ENCODE assay signal across 13 cellular contexts in genomic region chr17:61510991-61511390, GRCh38. TPM values are rescaled to one million over a fixed set of nuclear protein-coding genes. Genes with fewer than 3 reads are reported as not detected.
DNase-seq lines count a peak whose midpoint lies in the region; ATAC-seq and TF ChIP-seq lines count a peak whose summit lies in the region.
"Had no signal": no experiment of that assay in that cellular context is flagged by ENCODE, and none has a peak within 500 bp of the region (broad histone marks: within the 10 kb centered on the region; RNA-seq: fewer than 3 reads in every experiment).

No MANE protein-coding gene starts in this region.

- H3K27me3 Mint-ChIP-seq in mesothelial cell of epicardium (ENCODE audit: low read depth), result no peaks in the 10 kb centered on the region

- no peaks in the 10 kb centered on the region for H3K36me3 Mint-ChIP-seq in mesothelial cell of epicardium
- H3K36me3 Mint-ChIP-seq: CD4-positive, alpha-beta memory T cell had no signal

- peak overlapping the region; percentile 61 for H3K27ac Mint-ChIP-seq in mesothelial cell of epicardium
- H3K27ac Mint-ChIP-seq: B cell; CD4-positive, alpha-beta memory T cell; GM23338 had no signal

- no peaks in the 10 kb centered on the region for H3K9me3 Mint-ChIP-seq in mesothelial cell of epicardium
- H3K9me3 Mint-ChIP-seq: CD4-positive, alpha-beta memory T cell; GM23338 had no signal

- H3K27ac ChIP-seq in C4-2B, result peak overlapping the region; percentile 61; the same call in 1 of the 2 replicates
- H3K27ac ChIP-seq in VCaP, result peak overlapping the region; percentile 59
- H3K27ac ChIP-seq in ascending aorta, result no peak overlapping the region

- H3K4me3 ChIP-seq in LNCaP clone FGC (ENCODE audit: low read depth, low read length) (no peak overlapping the region), ascending aorta (no peak overlapping the region)
- H3K4me3 ChIP-seq: GM23338 had no signal

- H3K27me3 ChIP-seq in ascending aorta, result no peaks in the 10 kb centered on the region

- peaks cover 55% of the 10 kb centered on the region for H3K4me1 Mint-ChIP-seq in mesothelial cell of epicardium
- H3K4me1 Mint-ChIP-seq: B cell; CD4-positive, alpha-beta memory T cell had no signal

- no peak for TF ChIP-seq CTCF in C4-2B (conservative IDR thresholded peaks at IDR 0.05)
- TF ChIP-seq CTCF in LNCaP clone FGC (IDR thresholded peaks at IDR 0.05; ENCODE audit: control insufficient read depth, extremely low read depth, insufficient read depth), result no peak
- no peak for TF ChIP-seq CTCF in VCaP (conservative IDR thresholded peaks at IDR 0.05)
- TF ChIP-seq CTCF in mesothelial cell of epicardium (IDR thresholded peaks at IDR 0.05; ENCODE audit: unreplicated experiment), result no peak
- TF ChIP-seq CTCF in ascending aorta (IDR thresholded peaks at IDR 0.05), result no peak

- no peaks in the 10 kb centered on the region for H3K9me3 ChIP-seq in ascending aorta

- peak; percentile 13 for DNase-seq in LNCaP clone FGC (ENCODE audit: low read depth)
- no peak for DNase-seq in mesothelial cell of epicardium (ENCODE audit: low spot score in 2 of 2, unreplicated experiment in 2 of 2)
- no peak for DNase-seq in ascending aorta (ENCODE audit: low spot score in 2 of 2)
- no peak for DNase-seq in activated CD4-positive, alpha-beta T cell treated with anti-CD3 and anti-CD28 coated beads for 1 hour
- DNase-seq: C1 segment of cervical spinal cord; CD4-positive, alpha-beta memory T cell; DMS79 treated with DMSO at 0.1 percent for 48 hours; H7 had no signal

- no peak for ATAC-seq in HG03025 (IDR thresholded peaks at IDR 0.05; ENCODE audit: low FRiP score, unreplicated experiment)
- ATAC-seq: GM23338 had no signal

- H3K4me1 ChIP-seq in ascending aorta, result no peaks in the 10 kb centered on the region

- intact Hi-C loops in ascending aorta (cut with DNase I), result no loop called here

- no peaks in the 10 kb centered on the region for H3K36me3 ChIP-seq in ascending aorta

- no peak overlapping the region for H3K4me3 Mint-ChIP-seq in mesothelial cell of epicardium
- H3K4me3 Mint-ChIP-seq: B cell; CD4-positive, alpha-beta memory T cell; GM23338 had no signal

RNA-seq across cellular contexts. Expression of gene TBX4, which starts 58.8 kb away (rescaled TPM):
- total RNA-seq in mesothelial cell of epicardium (51.9 to 56.6 TPM (median 54.2 TPM) in 3 replicates), ascending aorta (not detected)
- total RNA-seq: B cell; CD4-positive, alpha-beta memory T cell; GM23338; H7 had no signal

Comparison
In these comparisons a context has a peak if more than half of its experiments do, and no peak if none do; other contexts are left out.
1. H3K27ac ChIP-seq: peak in C4-2B (single experiment) and VCaP (single experiment); none in ascending aorta (0 of 2).
2. RNA of gene TBX4, which starts 58.8 kb away (total RNA-seq): 51.9 to 56.6 TPM in mesothelial cell of epicardium; not detected in ascending aorta (single experiment); every median in the first group is over 10 times any median in the second.